In the genomic region with DNA sequence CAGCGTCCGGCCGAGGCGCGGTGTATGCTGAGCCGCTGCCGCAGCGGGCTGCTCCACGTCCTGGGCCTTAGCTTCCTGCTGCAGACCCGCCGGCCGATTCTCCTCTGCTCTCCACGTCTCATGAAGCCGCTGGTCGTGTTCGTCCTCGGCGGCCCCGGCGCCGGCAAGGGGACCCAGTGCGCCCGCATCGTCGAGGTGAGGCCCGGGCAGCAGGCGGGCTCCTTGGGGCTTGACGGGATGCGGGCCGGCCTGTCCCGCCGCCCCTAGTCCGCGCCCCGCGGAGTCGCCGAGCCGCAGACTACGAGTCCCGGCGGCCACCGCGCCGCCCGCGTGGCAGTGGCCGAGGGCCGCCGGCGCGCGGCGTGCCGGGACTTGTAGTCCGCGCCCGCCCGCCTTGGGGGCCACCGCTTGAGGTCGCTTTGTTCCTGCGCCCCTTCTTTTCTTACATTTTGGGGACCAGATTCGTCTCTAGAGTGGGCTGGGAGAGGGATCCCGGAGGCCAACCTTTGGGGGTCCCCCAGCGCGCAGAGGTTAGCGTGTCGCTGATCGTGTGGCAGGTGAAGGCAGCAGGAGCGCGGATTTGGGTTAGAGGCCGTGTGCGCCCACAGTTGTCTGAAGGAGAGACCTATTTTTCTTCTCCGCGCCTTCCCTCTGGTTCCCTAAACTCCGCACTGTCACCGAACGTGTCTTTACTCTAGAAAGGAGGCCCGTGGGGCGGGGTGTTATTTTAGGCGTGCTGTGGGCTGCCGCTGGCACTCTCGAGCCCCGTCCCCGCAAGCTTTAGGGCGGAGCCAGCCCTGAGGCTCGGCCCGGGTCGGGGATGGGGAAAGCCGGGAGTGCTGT, we compare ENCODE assay signal across 1 cellular context.
TF ChIP-seq lines count a peak whose summit lies in the region.

No MANE protein-coding gene starts in this region.

TF ChIP-seq in HepG2, 621 proteins besides CTCF, POLR2A, EP300 and RAD21 (continued from another document and continues in another):
- TF ChIP-seq, protein P1, sequence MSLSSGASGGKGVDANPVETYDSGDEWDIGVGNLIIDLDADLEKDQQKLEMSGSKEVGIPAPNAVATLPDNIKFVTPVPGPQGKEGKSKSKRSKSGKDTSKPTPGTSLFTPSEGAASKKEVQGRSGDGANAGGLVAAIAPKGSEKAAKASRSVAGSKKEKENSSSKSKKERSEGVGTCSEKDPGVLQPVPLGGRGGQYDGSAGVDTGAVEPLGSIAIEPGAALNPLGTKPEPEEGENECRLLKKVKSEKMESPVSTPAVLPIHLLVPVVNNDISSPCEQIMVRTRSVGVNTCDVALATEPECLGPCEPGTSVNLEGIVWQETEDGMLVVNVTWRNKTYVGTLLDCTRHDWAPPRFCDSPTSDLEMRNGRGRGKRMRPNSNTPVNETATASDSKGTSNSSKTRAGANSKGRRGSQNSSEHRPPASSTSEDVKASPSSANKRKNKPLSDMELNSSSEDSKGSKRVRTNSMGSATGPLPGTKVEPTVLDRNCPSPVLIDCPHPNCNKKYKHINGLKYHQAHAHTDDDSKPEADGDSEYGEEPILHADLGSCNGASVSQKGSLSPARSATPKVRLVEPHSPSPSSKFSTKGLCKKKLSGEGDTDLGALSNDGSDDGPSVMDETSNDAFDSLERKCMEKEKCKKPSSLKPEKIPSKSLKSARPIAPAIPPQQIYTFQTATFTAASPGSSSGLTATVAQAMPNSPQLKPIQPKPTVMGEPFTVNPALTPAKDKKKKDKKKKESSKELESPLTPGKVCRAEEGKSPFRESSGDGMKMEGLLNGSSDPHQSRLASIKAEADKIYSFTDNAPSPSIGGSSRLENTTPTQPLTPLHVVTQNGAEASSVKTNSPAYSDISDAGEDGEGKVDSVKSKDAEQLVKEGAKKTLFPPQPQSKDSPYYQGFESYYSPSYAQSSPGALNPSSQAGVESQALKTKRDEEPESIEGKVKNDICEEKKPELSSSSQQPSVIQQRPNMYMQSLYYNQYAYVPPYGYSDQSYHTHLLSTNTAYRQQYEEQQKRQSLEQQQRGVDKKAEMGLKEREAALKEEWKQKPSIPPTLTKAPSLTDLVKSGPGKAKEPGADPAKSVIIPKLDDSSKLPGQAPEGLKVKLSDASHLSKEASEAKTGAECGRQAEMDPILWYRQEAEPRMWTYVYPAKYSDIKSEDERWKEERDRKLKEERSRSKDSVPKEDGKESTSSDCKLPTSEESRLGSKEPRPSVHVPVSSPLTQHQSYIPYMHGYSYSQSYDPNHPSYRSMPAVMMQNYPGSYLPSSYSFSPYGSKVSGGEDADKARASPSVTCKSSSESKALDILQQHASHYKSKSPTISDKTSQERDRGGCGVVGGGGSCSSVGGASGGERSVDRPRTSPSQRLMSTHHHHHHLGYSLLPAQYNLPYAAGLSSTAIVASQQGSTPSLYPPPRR (CRISPR knock-in tag; IDR thresholded peaks at IDR 0.05; ENCODE audit: borderline replicate concordance), result no peak
- TF ChIP-seq SATB2 (CRISPR knock-in tag; IDR thresholded peaks at IDR 0.05), result peak; percentile 96
- peak; percentile 81 for TF ChIP-seq POLR2AphosphoS5 (IDR thresholded peaks at IDR 0.05; ENCODE audit: low read depth, low read length)
- peak; percentile 61 for TF ChIP-seq ZSCAN12 (CRISPR knock-in tag; IDR thresholded peaks at IDR 0.05)
- peak; percentile 87 for TF ChIP-seq ZNF143 (CRISPR knock-in tag; IDR thresholded peaks at IDR 0.05)
- no peak for TF ChIP-seq ZNF619 (CRISPR knock-in tag; IDR thresholded peaks at IDR 0.05)
- 0 out of 2 replicates have a peak, but pooled peaks have one; percentile 32 for TF ChIP-seq ZNF180 (CRISPR knock-in tag; IDR thresholded peaks at IDR 0.05; ENCODE audit: borderline replicate concordance, low read depth)
- TF ChIP-seq, protein P2, sequence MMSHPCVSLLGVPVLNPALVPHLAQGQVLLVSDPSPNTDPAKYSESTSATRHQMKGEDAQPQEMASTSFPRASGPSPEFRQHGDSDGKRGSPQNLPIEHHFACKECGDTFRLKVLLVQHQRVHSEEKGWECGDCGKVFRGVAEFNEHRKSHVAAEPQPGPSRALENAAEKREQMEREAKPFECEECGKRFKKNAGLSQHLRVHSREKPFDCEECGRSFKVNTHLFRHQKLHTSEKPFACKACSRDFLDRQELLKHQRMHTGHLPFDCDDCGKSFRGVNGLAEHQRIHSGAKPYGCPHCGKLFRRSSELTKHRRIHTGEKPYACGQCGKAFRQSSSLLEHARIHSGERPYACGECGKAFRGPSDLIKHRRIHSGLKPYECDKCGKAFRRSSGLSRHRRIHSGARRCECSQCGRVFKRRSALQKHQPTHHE (CRISPR knock-in tag; IDR thresholded peaks at IDR 0.05; ENCODE audit: borderline replicate concordance), result no peak
- TF ChIP-seq ZNF296 (CRISPR knock-in tag; conservative IDR thresholded peaks at IDR 0.05), result 0 out of 2 replicates have a peak, but pooled peaks have one; percentile 57
- TF ChIP-seq, protein P3, sequence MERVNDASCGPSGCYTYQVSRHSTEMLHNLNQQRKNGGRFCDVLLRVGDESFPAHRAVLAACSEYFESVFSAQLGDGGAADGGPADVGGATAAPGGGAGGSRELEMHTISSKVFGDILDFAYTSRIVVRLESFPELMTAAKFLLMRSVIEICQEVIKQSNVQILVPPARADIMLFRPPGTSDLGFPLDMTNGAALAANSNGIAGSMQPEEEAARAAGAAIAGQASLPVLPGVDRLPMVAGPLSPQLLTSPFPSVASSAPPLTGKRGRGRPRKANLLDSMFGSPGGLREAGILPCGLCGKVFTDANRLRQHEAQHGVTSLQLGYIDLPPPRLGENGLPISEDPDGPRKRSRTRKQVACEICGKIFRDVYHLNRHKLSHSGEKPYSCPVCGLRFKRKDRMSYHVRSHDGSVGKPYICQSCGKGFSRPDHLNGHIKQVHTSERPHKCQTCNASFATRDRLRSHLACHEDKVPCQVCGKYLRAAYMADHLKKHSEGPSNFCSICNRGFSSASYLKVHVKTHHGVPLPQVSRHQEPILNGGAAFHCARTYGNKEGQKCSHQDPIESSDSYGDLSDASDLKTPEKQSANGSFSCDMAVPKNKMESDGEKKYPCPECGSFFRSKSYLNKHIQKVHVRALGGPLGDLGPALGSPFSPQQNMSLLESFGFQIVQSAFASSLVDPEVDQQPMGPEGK (CRISPR knock-in tag; IDR thresholded peaks at IDR 0.05), result peak; percentile 59
- TF ChIP-seq, protein P4, sequence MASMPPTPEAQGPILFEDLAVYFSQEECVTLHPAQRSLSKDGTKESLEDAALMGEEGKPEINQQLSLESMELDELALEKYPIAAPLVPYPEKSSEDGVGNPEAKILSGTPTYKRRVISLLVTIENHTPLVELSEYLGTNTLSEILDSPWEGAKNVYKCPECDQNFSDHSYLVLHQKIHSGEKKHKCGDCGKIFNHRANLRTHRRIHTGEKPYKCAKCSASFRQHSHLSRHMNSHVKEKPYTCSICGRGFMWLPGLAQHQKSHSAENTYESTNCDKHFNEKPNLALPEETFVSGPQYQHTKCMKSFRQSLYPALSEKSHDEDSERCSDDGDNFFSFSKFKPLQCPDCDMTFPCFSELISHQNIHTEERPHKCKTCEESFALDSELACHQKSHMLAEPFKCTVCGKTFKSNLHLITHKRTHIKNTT (CRISPR knock-in tag; IDR thresholded peaks at IDR 0.05), result peak; percentile 28; the same call in 1 of the 2 replicates
- TF ChIP-seq NR2F2 (IDR thresholded peaks at IDR 0.05; ENCODE audit: borderline replicate concordance, low read depth), result no peak
- no peak for TF ChIP-seq TCF12 (IDR thresholded peaks at IDR 0.05)
- TF ChIP-seq TCF12 (CRISPR knock-in tag; IDR thresholded peaks at IDR 0.05), result no peak
- no peak for TF ChIP-seq ZNF17 (CRISPR knock-in tag; IDR thresholded peaks at IDR 0.05)
- TF ChIP-seq, protein P5, sequence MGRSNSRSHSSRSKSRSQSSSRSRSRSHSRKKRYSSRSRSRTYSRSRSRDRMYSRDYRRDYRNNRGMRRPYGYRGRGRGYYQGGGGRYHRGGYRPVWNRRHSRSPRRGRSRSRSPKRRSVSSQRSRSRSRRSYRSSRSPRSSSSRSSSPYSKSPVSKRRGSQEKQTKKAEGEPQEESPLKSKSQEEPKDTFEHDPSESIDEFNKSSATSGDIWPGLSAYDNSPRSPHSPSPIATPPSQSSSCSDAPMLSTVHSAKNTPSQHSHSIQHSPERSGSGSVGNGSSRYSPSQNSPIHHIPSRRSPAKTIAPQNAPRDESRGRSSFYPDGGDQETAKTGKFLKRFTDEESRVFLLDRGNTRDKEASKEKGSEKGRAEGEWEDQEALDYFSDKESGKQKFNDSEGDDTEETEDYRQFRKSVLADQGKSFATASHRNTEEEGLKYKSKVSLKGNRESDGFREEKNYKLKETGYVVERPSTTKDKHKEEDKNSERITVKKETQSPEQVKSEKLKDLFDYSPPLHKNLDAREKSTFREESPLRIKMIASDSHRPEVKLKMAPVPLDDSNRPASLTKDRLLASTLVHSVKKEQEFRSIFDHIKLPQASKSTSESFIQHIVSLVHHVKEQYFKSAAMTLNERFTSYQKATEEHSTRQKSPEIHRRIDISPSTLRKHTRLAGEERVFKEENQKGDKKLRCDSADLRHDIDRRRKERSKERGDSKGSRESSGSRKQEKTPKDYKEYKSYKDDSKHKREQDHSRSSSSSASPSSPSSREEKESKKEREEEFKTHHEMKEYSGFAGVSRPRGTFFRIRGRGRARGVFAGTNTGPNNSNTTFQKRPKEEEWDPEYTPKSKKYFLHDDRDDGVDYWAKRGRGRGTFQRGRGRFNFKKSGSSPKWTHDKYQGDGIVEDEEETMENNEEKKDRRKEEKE (IDR thresholded peaks at IDR 0.05), result no peak
- TF ChIP-seq ZNF878 (CRISPR knock-in tag; IDR thresholded peaks at IDR 0.05), result peak; percentile 69
- no peak for TF ChIP-seq MIER3 (CRISPR knock-in tag; IDR thresholded peaks at IDR 0.05; ENCODE audit: borderline replicate concordance)
- TF ChIP-seq ZNF781 (CRISPR knock-in tag; IDR thresholded peaks at IDR 0.05; ENCODE audit: borderline replicate concordance, not compliant biosample characterization), result peak; percentile 68
- peak; percentile 91 for TF ChIP-seq BRCA1 (CRISPR knock-in tag; IDR thresholded peaks at IDR 0.05)
- TF ChIP-seq ZNF264 (CRISPR knock-in tag; IDR thresholded peaks at IDR 0.05), result no peak; the same call in none of the 2 replicates
- no peak; the same call in 1 of the 2 replicates for TF ChIP-seq CEBPB (IDR thresholded peaks at IDR 0.05; ENCODE audit: borderline replicate concordance, low read depth, low read length)
- TF ChIP-seq FOSL1 (CRISPR knock-in tag; IDR thresholded peaks at IDR 0.05; ENCODE audit: borderline replicate concordance), result peak; percentile 40; the same call in 1 of the 2 replicates
- TF ChIP-seq, protein P6, sequence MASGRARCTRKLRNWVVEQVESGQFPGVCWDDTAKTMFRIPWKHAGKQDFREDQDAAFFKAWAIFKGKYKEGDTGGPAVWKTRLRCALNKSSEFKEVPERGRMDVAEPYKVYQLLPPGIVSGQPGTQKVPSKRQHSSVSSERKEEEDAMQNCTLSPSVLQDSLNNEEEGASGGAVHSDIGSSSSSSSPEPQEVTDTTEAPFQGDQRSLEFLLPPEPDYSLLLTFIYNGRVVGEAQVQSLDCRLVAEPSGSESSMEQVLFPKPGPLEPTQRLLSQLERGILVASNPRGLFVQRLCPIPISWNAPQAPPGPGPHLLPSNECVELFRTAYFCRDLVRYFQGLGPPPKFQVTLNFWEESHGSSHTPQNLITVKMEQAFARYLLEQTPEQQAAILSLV (CRISPR knock-in tag; IDR thresholded peaks at IDR 0.05; ENCODE audit: borderline replicate concordance), result no peak
- TF ChIP-seq, protein P7, sequence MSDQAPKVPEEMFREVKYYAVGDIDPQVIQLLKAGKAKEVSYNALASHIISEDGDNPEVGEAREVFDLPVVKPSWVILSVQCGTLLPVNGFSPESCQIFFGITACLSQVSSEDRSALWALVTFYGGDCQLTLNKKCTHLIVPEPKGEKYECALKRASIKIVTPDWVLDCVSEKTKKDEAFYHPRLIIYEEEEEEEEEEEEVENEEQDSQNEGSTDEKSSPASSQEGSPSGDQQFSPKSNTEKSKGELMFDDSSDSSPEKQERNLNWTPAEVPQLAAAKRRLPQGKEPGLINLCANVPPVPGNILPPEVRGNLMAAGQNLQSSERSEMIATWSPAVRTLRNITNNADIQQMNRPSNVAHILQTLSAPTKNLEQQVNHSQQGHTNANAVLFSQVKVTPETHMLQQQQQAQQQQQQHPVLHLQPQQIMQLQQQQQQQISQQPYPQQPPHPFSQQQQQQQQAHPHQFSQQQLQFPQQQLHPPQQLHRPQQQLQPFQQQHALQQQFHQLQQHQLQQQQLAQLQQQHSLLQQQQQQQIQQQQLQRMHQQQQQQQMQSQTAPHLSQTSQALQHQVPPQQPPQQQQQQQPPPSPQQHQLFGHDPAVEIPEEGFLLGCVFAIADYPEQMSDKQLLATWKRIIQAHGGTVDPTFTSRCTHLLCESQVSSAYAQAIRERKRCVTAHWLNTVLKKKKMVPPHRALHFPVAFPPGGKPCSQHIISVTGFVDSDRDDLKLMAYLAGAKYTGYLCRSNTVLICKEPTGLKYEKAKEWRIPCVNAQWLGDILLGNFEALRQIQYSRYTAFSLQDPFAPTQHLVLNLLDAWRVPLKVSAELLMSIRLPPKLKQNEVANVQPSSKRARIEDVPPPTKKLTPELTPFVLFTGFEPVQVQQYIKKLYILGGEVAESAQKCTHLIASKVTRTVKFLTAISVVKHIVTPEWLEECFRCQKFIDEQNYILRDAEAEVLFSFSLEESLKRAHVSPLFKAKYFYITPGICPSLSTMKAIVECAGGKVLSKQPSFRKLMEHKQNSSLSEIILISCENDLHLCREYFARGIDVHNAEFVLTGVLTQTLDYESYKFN (CRISPR knock-in tag; conservative IDR thresholded peaks at IDR 0.05), result peak; percentile 77
- peak; percentile 82 for TF ChIP-seq ZFX (CRISPR knock-in tag; IDR thresholded peaks at IDR 0.05; ENCODE audit: low read depth)
- TF ChIP-seq TP53 (CRISPR knock-in tag; conservative IDR thresholded peaks at IDR 0.05), result peak; percentile 47; the same call in 1 of the 2 replicates
- TF ChIP-seq ZNF549 (CRISPR knock-in tag; IDR thresholded peaks at IDR 0.05), result 0 out of 2 replicates have a peak, but pooled peaks have one; percentile 17
- TF ChIP-seq HDAC2 (CRISPR knock-in tag; IDR thresholded peaks at IDR 0.05), result 0 out of 2 replicates have a peak, but pooled peaks have one; percentile 28
- TF ChIP-seq, protein P8, sequence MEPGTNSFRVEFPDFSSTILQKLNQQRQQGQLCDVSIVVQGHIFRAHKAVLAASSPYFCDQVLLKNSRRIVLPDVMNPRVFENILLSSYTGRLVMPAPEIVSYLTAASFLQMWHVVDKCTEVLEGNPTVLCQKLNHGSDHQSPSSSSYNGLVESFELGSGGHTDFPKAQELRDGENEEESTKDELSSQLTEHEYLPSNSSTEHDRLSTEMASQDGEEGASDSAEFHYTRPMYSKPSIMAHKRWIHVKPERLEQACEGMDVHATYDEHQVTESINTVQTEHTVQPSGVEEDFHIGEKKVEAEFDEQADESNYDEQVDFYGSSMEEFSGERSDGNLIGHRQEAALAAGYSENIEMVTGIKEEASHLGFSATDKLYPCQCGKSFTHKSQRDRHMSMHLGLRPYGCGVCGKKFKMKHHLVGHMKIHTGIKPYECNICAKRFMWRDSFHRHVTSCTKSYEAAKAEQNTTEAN (CRISPR knock-in tag; conservative IDR thresholded peaks at IDR 0.05), result peak; percentile 50; the same call in 1 of the 2 replicates
- TF ChIP-seq GFI1 (CRISPR knock-in tag; IDR thresholded peaks at IDR 0.05; ENCODE audit: borderline replicate concordance), result peak; percentile 67
- peak; percentile 59; the same call in 1 of the 2 replicates for TF ChIP-seq SMAD3 (CRISPR knock-in tag; IDR thresholded peaks at IDR 0.05)
- TF ChIP-seq MAFF (IDR thresholded peaks at IDR 0.05; ENCODE audit: low read depth, low read length), result no peak
- TF ChIP-seq SALL1 (CRISPR knock-in tag; IDR thresholded peaks at IDR 0.05), result peak; percentile 11; the same call in 1 of the 2 replicates
- no peak for TF ChIP-seq SMC3 (IDR thresholded peaks at IDR 0.05; ENCODE audit: low read length)
- peak; percentile 84 for TF ChIP-seq DMAP1 (CRISPR knock-in tag; IDR thresholded peaks at IDR 0.05)
- no peak for TF ChIP-seq SMARCC2 (IDR thresholded peaks at IDR 0.05)
- 0 out of 2 replicates have a peak, but pooled peaks have one; percentile 4 for TF ChIP-seq CHD4 (IDR thresholded peaks at IDR 0.05; ENCODE audit: borderline replicate concordance, low read length)
- TF ChIP-seq ZNF564 (CRISPR knock-in tag; IDR thresholded peaks at IDR 0.05), result no peak
- TF ChIP-seq IRF2 (CRISPR knock-in tag; IDR thresholded peaks at IDR 0.05), result peak; percentile 29; the same call in 1 of the 2 replicates
